Comparison of ENCODE assay signal across 1 cellular context in genomic region chr2:206260427-206261012, GRCh38.
TF ChIP-seq lines count a peak whose summit lies in the region.

No MANE protein-coding gene starts in this region.

TF ChIP-seq in HEK293, 187 proteins besides CTCF, POLR2A, EP300 and RAD21 (continued from another document):
- TF ChIP-seq, protein P1, sequence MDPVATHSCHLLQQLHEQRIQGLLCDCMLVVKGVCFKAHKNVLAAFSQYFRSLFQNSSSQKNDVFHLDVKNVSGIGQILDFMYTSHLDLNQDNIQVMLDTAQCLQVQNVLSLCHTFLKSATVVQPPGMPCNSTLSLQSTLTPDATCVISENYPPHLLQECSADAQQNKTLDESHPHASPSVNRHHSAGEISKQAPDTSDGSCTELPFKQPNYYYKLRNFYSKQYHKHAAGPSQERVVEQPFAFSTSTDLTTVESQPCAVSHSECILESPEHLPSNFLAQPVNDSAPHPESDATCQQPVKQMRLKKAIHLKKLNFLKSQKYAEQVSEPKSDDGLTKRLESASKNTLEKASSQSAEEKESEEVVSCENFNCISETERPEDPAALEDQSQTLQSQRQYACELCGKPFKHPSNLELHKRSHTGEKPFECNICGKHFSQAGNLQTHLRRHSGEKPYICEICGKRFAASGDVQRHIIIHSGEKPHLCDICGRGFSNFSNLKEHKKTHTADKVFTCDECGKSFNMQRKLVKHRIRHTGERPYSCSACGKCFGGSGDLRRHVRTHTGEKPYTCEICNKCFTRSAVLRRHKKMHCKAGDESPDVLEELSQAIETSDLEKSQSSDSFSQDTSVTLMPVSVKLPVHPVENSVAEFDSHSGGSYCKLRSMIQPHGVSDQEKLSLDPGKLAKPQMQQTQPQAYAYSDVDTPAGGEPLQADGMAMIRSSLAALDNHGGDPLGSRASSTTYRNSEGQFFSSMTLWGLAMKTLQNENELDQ (tag by site-specific recombination; IDR thresholded peaks at IDR 0.05; ENCODE audit: low read depth): no peak
- TF ChIP-seq ZNF639 (tag by site-specific recombination; IDR thresholded peaks at IDR 0.05): no peak
- no peak for TF ChIP-seq ZBTB21 (tag by site-specific recombination; IDR thresholded peaks at IDR 0.05)
- no peak for TF ChIP-seq ZNF16 (tag by site-specific recombination; IDR thresholded peaks at IDR 0.05; ENCODE audit: low read depth)
- TF ChIP-seq ZNF223 (tag by site-specific recombination; IDR thresholded peaks at IDR 0.05): no peak
- TF ChIP-seq, protein P2, sequence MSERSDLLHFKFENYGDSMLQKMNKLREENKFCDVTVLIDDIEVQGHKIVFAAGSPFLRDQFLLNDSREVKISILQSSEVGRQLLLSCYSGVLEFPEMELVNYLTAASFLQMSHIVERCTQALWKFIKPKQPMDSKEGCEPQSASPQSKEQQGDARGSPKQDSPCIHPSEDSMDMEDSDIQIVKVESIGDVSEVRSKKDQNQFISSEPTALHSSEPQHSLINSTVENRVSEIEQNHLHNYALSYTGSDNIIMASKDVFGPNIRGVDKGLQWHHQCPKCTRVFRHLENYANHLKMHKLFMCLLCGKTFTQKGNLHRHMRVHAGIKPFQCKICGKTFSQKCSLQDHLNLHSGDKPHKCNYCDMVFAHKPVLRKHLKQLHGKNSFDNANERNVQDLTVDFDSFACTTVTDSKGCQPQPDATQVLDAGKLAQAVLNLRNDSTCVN (tag by site-specific recombination; optimal IDR thresholded peaks at IDR 0.05): no peak
- no peak for TF ChIP-seq ZBTB1 (tag by site-specific recombination; IDR thresholded peaks at IDR 0.05)
- TF ChIP-seq WT1 (tag by site-specific recombination; IDR thresholded peaks at IDR 0.05): no peak
- 0 out of 2 replicates have a peak, but pooled peaks have one; percentile 14 for TF ChIP-seq FEZF1 (tag by site-specific recombination; IDR thresholded peaks at IDR 0.05)
- TF ChIP-seq PRDM2 (tag by site-specific recombination; IDR thresholded peaks at IDR 0.05; ENCODE audit: borderline replicate concordance): no peak
- TF ChIP-seq ZBTB10 (tag by site-specific recombination; IDR thresholded peaks at IDR 0.05): no peak
- TF ChIP-seq, protein P3, sequence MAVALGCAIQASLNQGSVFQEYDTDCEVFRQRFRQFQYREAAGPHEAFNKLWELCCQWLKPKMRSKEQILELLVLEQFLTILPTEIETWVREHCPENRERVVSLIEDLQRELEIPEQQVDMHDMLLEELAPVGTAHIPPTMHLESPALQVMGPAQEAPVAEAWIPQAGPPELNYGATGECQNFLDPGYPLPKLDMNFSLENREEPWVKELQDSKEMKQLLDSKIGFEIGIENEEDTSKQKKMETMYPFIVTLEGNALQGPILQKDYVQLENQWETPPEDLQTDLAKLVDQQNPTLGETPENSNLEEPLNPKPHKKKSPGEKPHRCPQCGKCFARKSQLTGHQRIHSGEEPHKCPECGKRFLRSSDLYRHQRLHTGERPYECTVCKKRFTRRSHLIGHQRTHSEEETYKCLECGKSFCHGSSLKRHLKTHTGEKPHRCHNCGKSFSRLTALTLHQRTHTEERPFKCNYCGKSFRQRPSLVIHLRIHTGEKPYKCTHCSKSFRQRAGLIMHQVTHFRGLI (tag by site-specific recombination; IDR thresholded peaks at IDR 0.05): peak; percentile 92
- no peak for TF ChIP-seq ZNF398 (tag by site-specific recombination; IDR thresholded peaks at IDR 0.05)
